7 cellular contexts compared by ENCODE assay signal in the genomic region with DNA sequence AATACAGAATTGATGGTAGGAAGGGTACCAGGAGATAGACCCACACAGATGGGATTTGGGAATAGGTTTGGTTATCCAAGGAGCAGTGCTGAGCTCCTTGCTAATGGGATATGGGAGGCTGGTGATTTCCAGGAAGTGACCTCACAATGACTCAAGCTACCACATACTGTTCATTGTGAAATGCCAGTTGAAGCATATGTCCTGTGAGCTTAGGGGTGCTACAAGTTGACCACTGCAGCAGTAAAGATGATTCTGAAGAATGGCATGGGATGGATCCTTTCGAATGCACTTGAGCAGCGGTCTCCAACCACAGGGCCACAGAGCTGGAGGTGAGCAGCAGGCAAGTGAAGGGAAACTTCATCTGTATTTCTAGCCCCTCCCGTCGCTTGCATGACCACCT.
A peak's percentile ranks its signal among the peaks of the same experiment; 100 is the strongest.
DNase-seq lines count a peak whose midpoint lies in the region; ATAC-seq, FAIRE-seq and TF ChIP-seq lines count a peak whose summit lies in the region.
"Not testable (repeated sequence)": the region's sequence is repeated elsewhere in the genome, so short reads cannot be mapped to it uniquely, and the experiment has no call there.

No MANE protein-coding gene starts in this region.

- not testable (repeated sequence) for H3K9me3 ChIP-seq in IMR-90 (ENCODE audit: control insufficient read depth, insufficient read depth, low read length); endothelial cell of umbilical vein (replicated peaks; ENCODE audit: control insufficient read depth, insufficient read depth, low read length)

- H4K91ac ChIP-seq in IMR-90 (ENCODE audit: insufficient read depth, low read depth, low read length) = not testable (repeated sequence)

- not testable (repeated sequence) for H3K14ac ChIP-seq in IMR-90 (replicated peaks; ENCODE audit: low read depth, low read length)

- H3K4me2 ChIP-seq in IMR-90 (ENCODE audit: low read depth, low read length); endothelial cell of umbilical vein (ENCODE audit: insufficient read depth, low read length): not testable (repeated sequence)

- not testable (repeated sequence) for H2AK9ac ChIP-seq in IMR-90 (replicated peaks; ENCODE audit: low read depth, low read length, poor library complexity)

- H3K56ac ChIP-seq in IMR-90 (ENCODE audit: extremely low read depth, insufficient read depth, low read length) = not testable (repeated sequence)

- TF ChIP-seq RAD21 in IMR-90 (IDR thresholded peaks at IDR 0.05; ENCODE audit: low read length) = not testable (repeated sequence)

- not testable (repeated sequence) for H3K9me1 ChIP-seq in IMR-90 (ENCODE audit: insufficient read depth, low read length); endothelial cell of umbilical vein (replicated peaks; ENCODE audit: control insufficient read depth, extremely low read depth, insufficient read depth, low read length)

- H3K18ac ChIP-seq in IMR-90 (ENCODE audit: low read depth, low read length) = not testable (repeated sequence)

- ATAC-seq in IMR-90 (ENCODE audit: low read depth) = not testable (repeated sequence)

- in situ Hi-C loops in IMR-90 (cut with MboI; ENCODE audit: low sequenced_read_pairs); astrocyte of the spinal cord (cut with HindIII; ENCODE audit: low sequenced_read_pairs): not testable (repeated sequence)

- BruUV-seq in IMR-90 (replicated peaks; lab: Mats Ljungman, UMichigan); endothelial cell of umbilical vein (replicated peaks; lab: Mats Ljungman, UMichigan): not testable (repeated sequence)

- H4K5ac ChIP-seq in IMR-90 (ENCODE audit: low read depth, low read length) = not testable (repeated sequence)

- not testable (repeated sequence) for H3K23ac ChIP-seq in IMR-90 (ENCODE audit: low read depth, low read length)

- H2BK5ac ChIP-seq in IMR-90 (ENCODE audit: low read depth, low read length, poor library complexity, severe bottlenecking) = not testable (repeated sequence)

- not testable (repeated sequence) for H3K27ac ChIP-seq in IMR-90 (ENCODE audit: insufficient read depth, low read length); endothelial cell of umbilical vein (ENCODE audit: insufficient read depth, low read depth, low read length)

- not testable (repeated sequence) for H2AFZ ChIP-seq in IMR-90 (replicated peaks; ENCODE audit: low read length, poor library complexity); endothelial cell of umbilical vein (ENCODE audit: low read depth, low read length)

- H3K4me3 ChIP-seq in IMR-90 (ENCODE audit: insufficient read depth, low read depth, low read length); astrocyte of the spinal cord (ENCODE audit: low read depth, low read length); endothelial cell of umbilical vein (replicated peaks in 1 of 3; ENCODE audit: insufficient read depth in 1 of 3, low read depth in 1 of 3, low read length in 3 of 3); fibroblast of pulmonary artery (replicated peaks; ENCODE audit: low read depth, low read length): not testable (repeated sequence)

- CTCF ChIA-PET in IMR-90 (lab: Yijun Ruan, JAX); endothelial cell of umbilical vein (lab: Charles Lee): not testable (repeated sequence)

- H3K79me1 ChIP-seq in IMR-90 (ENCODE audit: low read depth in 1 of 2, low read length in 2 of 2) = not testable (repeated sequence)

- H4K20me1 ChIP-seq in IMR-90 (ENCODE audit: insufficient read depth, low read length); endothelial cell of umbilical vein (replicated peaks; ENCODE audit: control insufficient read depth, extremely low read depth, insufficient read depth, low read length): not testable (repeated sequence)

- not testable (repeated sequence) for TF ChIP-seq CTCF in IMR-90 (conservative IDR thresholded peaks at IDR 0.05; ENCODE audit: low read depth, low read length); astrocyte of the spinal cord (IDR thresholded peaks at IDR 0.05; ENCODE audit: low read depth, low read length); endothelial cell of umbilical vein (IDR thresholded peaks at IDR 0.05; ENCODE audit: extremely low read depth in 1 of 2, insufficient read depth in 1 of 2, low read depth in 1 of 2, low read length in 2 of 2); fibroblast of pulmonary artery (IDR thresholded peaks at IDR 0.05; ENCODE audit: low read length, missing control alignments)

- not testable (repeated sequence) for H2BK120ac ChIP-seq in IMR-90 (ENCODE audit: low read depth, low read length)

- H3K4me1 ChIP-seq in IMR-90 (ENCODE audit: control insufficient read depth, insufficient read depth, low read length); endothelial cell of umbilical vein (ENCODE audit: control insufficient read depth, extremely low read depth, insufficient read depth, low read length): not testable (repeated sequence)

- H2BK20ac ChIP-seq in IMR-90 (ENCODE audit: low read depth, low read length) = not testable (repeated sequence)

- not testable (repeated sequence) for H3K27me3 ChIP-seq in IMR-90 (ENCODE audit: control insufficient read depth, insufficient read depth, low read length); endothelial cell of umbilical vein (ENCODE audit: control insufficient read depth in 2 of 2, insufficient read depth in 2 of 2, low read length in 2 of 2)

- no CpG with 5 or more reads among the region's 4 CpGs for WGBS in IMR-90 (ENCODE audit: extremely low coverage in 2 of 2, insufficient read length in 1 of 2), 2 experiments

- not testable (repeated sequence) for H2BK15ac ChIP-seq in IMR-90 (ENCODE audit: low read depth, low read length)

- H4K8ac ChIP-seq in IMR-90 (ENCODE audit: low read depth in 2 of 2, low read length in 2 of 2) = not testable (repeated sequence)

- not testable (repeated sequence) for H3K79me2 ChIP-seq in endothelial cell of umbilical vein (ENCODE audit: control insufficient read depth, insufficient read depth, low read length)

- H3K9ac ChIP-seq in IMR-90 (ENCODE audit: low read depth, low read length); endothelial cell of umbilical vein (replicated peaks; ENCODE audit: extremely low read depth, insufficient read depth, low read length): not testable (repeated sequence)

- intact Hi-C loops in IMR-90 (cut with micrococcal nuclease); endothelial cell of umbilical vein (cut with micrococcal nuclease): not testable (repeated sequence)

- peak; percentile 73 for DNase-seq in EL
- peak; percentile 86 for DNase-seq in IMR-90
- DNase-seq in RCC 7860 (ENCODE audit: low spot score) = peak; percentile 44
- peak; percentile 18 for DNase-seq in astrocyte of the spinal cord (ENCODE audit: low read depth, low spot score)
- DNase-seq in endothelial cell of umbilical vein (ENCODE audit: low read depth, low spot score) = not testable (repeated sequence)
- DNase-seq in fibroblast of pulmonary artery (ENCODE audit: low read depth) = peak; percentile 56
- peak; percentile 31 for DNase-seq in non-pigmented ciliary epithelial cell (ENCODE audit: low read depth)

- POLR2A ChIA-PET in IMR-90 (lab: Charles Lee; ENCODE audit: unreplicated experiment); endothelial cell of umbilical vein (lab: Charles Lee): not testable (repeated sequence)

- not testable (repeated sequence) for TF ChIP-seq POLR2A in IMR-90 (IDR thresholded peaks at IDR 0.05; ENCODE audit: low read depth, low read length); endothelial cell of umbilical vein (IDR thresholded peaks at IDR 0.05; ENCODE audit: low read depth, low read length)

- dilution Hi-C loops in IMR-90 (cut with HindIII; ENCODE audit: low sequenced_read_pairs, unreplicated experiment); endothelial cell of umbilical vein (cut with MboI; ENCODE audit: extremely low pct_ligation_motif_present, low sequenced_read_pairs): not testable (repeated sequence)

- not testable (repeated sequence) for FAIRE-seq in RCC 7860 (lab: Jason Lieb, UNC); endothelial cell of umbilical vein (lab: Jason Lieb, UNC)

- H3K4ac ChIP-seq in IMR-90 (ENCODE audit: low read depth, low read length) = not testable (repeated sequence)

- not testable (repeated sequence) for H3K36me3 ChIP-seq in IMR-90 (ENCODE audit: control insufficient read depth, insufficient read depth, low read length); endothelial cell of umbilical vein (ENCODE audit: control insufficient read depth in 2 of 2, extremely low read depth in 1 of 2, insufficient read depth in 2 of 2, low read length in 2 of 2)

- not testable (repeated sequence) for H2AK5ac ChIP-seq in IMR-90 (ENCODE audit: low read depth, low read length)

TF ChIP-seq in IMR-90, 13 proteins besides CTCF, POLR2A, EP300 and RAD21:
- TF ChIP-seq CEBPB (IDR thresholded peaks at IDR 0.05; ENCODE audit: low read depth, low read length) = peak; percentile 71
TF ChIP-seq in IMR-90: peak in this region for 1; not testable (repeated sequence) for 12.

TF ChIP-seq in endothelial cell of umbilical vein, 7 proteins besides CTCF, POLR2A, EP300 and RAD21:
- peak; percentile 12 for TF ChIP-seq FOS (IDR thresholded peaks at IDR 0.05; ENCODE audit: borderline replicate concordance, insufficient read depth, low read length)
